ENCODE assay signal across 27 cellular contexts in genomic region chr9:114130141-114130540, GRCh38. TPM values are rescaled to one million over a fixed set of nuclear protein-coding genes. Genes with fewer than 3 reads are reported as not detected.
A peak's percentile ranks its signal among the peaks of the same experiment; 100 is the strongest.
DNase-seq lines count a peak whose midpoint lies in the region; ATAC-seq, FAIRE-seq and TF ChIP-seq lines count a peak whose summit lies in the region.
"Had no signal": no experiment of that assay in that cellular context is flagged by ENCODE, and none has a peak within 500 bp of the region (broad histone marks: within the 10 kb centered on the region; RNA-seq: fewer than 3 reads in every experiment).

No MANE protein-coding gene starts in this region.

- peak; percentile 40 for DNase-seq in chondrocyte (ENCODE audit: low spot score)
- DNase-seq in left colon = no peak
- no peak for DNase-seq in neuronal stem cell (ENCODE audit: low spot score)
- DNase-seq in small intestine = peak; percentile 24
- DNase-seq in naive thymus-derived CD4-positive, alpha-beta T cell = no peak
- DNase-seq: 8988T; ACHN; AML-193; BE2C; CD4-positive, alpha-beta T cell; CD8-positive, alpha-beta memory T cell; DMS 273 treated with DMSO at 0.1 percent for 48 hours; DMS79; EL; GDM1; GOT3; HFFc6 had no signal

- H4K91ac ChIP-seq in neuronal stem cell (ENCODE audit: low read depth, low read length, poor library complexity) = no peak overlapping the region

- ATAC-seq in left colon (peak; percentile 34), GM21576 (IDR thresholded peaks at IDR 0.05; ENCODE audit: unreplicated experiment) (no peak), GM21390 (IDR thresholded peaks at IDR 0.05; ENCODE audit: unreplicated experiment) (no peak)
- ATAC-seq in naive thymus-derived CD4-positive, alpha-beta T cell = no peak
- ATAC-seq: A549, GM12878 had no signal

- CTCF ChIA-PET in naive thymus-derived CD4-positive, alpha-beta T cell (lab: Charles Lee) = no interaction called here

- H3K4me3 Mint-ChIP-seq in chondrocyte (ENCODE audit: unreplicated experiment) = no peak overlapping the region
- no peak overlapping the region for H3K4me3 Mint-ChIP-seq in naive thymus-derived CD4-positive, alpha-beta T cell
- H3K4me3 Mint-ChIP-seq: CD14-positive monocyte; CD4-positive, alpha-beta T cell; CD8-positive, alpha-beta memory T cell; HFFc6 had no signal

- no peak overlapping the region for H2BK12ac ChIP-seq in neuronal stem cell (ENCODE audit: low read length)

- H3K36me3 Mint-ChIP-seq in chondrocyte (ENCODE audit: low read depth) = no peaks in the 10 kb centered on the region
- peaks cover 0 to 7% (median 0%) of the 10 kb centered on the region in 5 donors for H3K36me3 Mint-ChIP-seq in naive thymus-derived CD4-positive, alpha-beta T cell
- H3K36me3 Mint-ChIP-seq: CD14-positive monocyte had no signal

- H3K14ac ChIP-seq in neuronal stem cell (ENCODE audit: low read length) = peak overlapping the region; percentile 25

- H3K23ac ChIP-seq in neuronal stem cell (ENCODE audit: low read depth, low read length, poor library complexity) = no peak overlapping the region

- H3K4ac ChIP-seq in neuronal stem cell (ENCODE audit: low read length) = no peak overlapping the region

- H3K27ac ChIP-seq in neuronal stem cell (replicated peaks; ENCODE audit: low read length) = no peak overlapping the region
- no peak overlapping the region for H3K27ac ChIP-seq in small intestine (ENCODE audit: low read depth in 1 of 2, low read length in 1 of 2)
- no peak overlapping the region for H3K27ac ChIP-seq in naive thymus-derived CD4-positive, alpha-beta T cell (ENCODE audit: low read depth, low read length)
- H3K27ac ChIP-seq: A549; BLaER1 treated with 17β-estradiol and CSF1 and Interleukin-3, amounts not matched to agents 10 nM and 100 nM had no signal

- H3K79me1 ChIP-seq in neuronal stem cell (ENCODE audit: low read depth, low read length) = no peaks in the 10 kb centered on the region

- peaks cover 11% of the 10 kb centered on the region for H3K27me3 Mint-ChIP-seq in chondrocyte (ENCODE audit: low read depth)
- peaks cover 12 to 29% (median 17%) of the 10 kb centered on the region in 5 donors for H3K27me3 Mint-ChIP-seq in naive thymus-derived CD4-positive, alpha-beta T cell

- H2BK120ac ChIP-seq in neuronal stem cell (ENCODE audit: low read depth, low read length) = no peak overlapping the region

- no peak overlapping the region for H3K4me2 ChIP-seq in neuronal stem cell (ENCODE audit: insufficient read depth, low read length, poor library complexity, severe bottlenecking)
- H3K4me2 ChIP-seq: A549; BLaER1 treated with 17β-estradiol and CSF1 and Interleukin-3, amounts not matched to agents 10 nM and 100 nM had no signal

- TF ChIP-seq CTCF in chondrocyte (IDR thresholded peaks at IDR 0.05) = no peak

- H2BK15ac ChIP-seq in neuronal stem cell (ENCODE audit: low read length) = no peak overlapping the region

- no peak overlapping the region for H2AFZ ChIP-seq in neuronal stem cell (ENCODE audit: low read length)

- H2AK5ac ChIP-seq in neuronal stem cell (ENCODE audit: low read depth, low read length) = no peak overlapping the region

- H3K9me3 Mint-ChIP-seq in chondrocyte (ENCODE audit: low read depth) = peaks cover 3% of the 10 kb centered on the region
- H3K9me3 Mint-ChIP-seq in naive thymus-derived CD4-positive, alpha-beta T cell = peaks cover 0 to 17% (median 10%) of the 10 kb centered on the region in 11 donors

- intact Hi-C loops in left colon (cut with DNase I, micrococcal nuclease) = no loop called here
- intact Hi-C loops in naive thymus-derived CD4-positive, alpha-beta T cell (cut with micrococcal nuclease) = no loop called here

- no CpG with 5 or more reads among the region's 7 CpGs for WGBS in neuronal stem cell (ENCODE audit: extremely low coverage in 2 of 2, insufficient read length in 2 of 2, insufficient replicate concordance in 1 of 2), 2 donors
- 45 to 77% (median 61%) methylated on average over 7 of the region's 7 CpGs for WGBS in small intestine, 3 donors

- H4K8ac ChIP-seq in neuronal stem cell (ENCODE audit: low read depth, low read length) = no peak overlapping the region

- H3K4me1 Mint-ChIP-seq in chondrocyte (ENCODE audit: low read depth) = no peaks in the 10 kb centered on the region
- H3K4me1 Mint-ChIP-seq in naive thymus-derived CD4-positive, alpha-beta T cell = peaks cover 0 to 2% (median 0%) of the 10 kb centered on the region in 7 donors
- H3K4me1 Mint-ChIP-seq: CD8-positive, alpha-beta memory T cell had no signal

- no peak for FAIRE-seq in small intestine (lab: Jason Lieb, UNC)
- FAIRE-seq: A549, D721Med, GM12878, GM19239, H54 had no signal

- H3K9me3 ChIP-seq in neuronal stem cell (replicated peaks in 1 of 2; ENCODE audit: control insufficient read depth in 2 of 2, insufficient read depth in 1 of 2, low read depth in 1 of 2, low read length in 2 of 2) (peaks cover 2 to 3% of the 10 kb centered on the region in 2 donors), small intestine (ENCODE audit: control insufficient read depth, low read depth) (no peaks in the 10 kb centered on the region)
- H3K9me3 ChIP-seq in naive thymus-derived CD4-positive, alpha-beta T cell (ENCODE audit: control insufficient read depth in 2 of 3, low read length in 3 of 3) = peaks cover 0 to 14% (median 0%) of the 10 kb centered on the region in 3 experiments
- H3K9me3 ChIP-seq: BE2C, HAP-1 had no signal

- no peak overlapping the region for H3K27ac Mint-ChIP-seq in chondrocyte (ENCODE audit: unreplicated experiment)
- no peak overlapping the region for H3K27ac Mint-ChIP-seq in naive thymus-derived CD4-positive, alpha-beta T cell
- H3K27ac Mint-ChIP-seq: CD14-positive monocyte; CD4-positive, alpha-beta T cell; HFFc6 had no signal

- H3K4me1 ChIP-seq in neuronal stem cell (ENCODE audit: control insufficient read depth in 2 of 2, insufficient read depth in 1 of 2, low read depth in 1 of 2, low read length in 2 of 2) (no peaks in the 10 kb centered on the region), small intestine (ENCODE audit: control insufficient read depth in 2 of 2, insufficient read depth in 1 of 2, low read depth in 1 of 2, low read length in 1 of 2) (no peaks in the 10 kb centered on the region)
- H3K4me1 ChIP-seq in naive thymus-derived CD4-positive, alpha-beta T cell (ENCODE audit: control insufficient read depth in 2 of 2, insufficient read depth in 2 of 2, low read length in 2 of 2) = no peaks in the 10 kb centered on the region
- H3K4me1 ChIP-seq: A549, BE2C had no signal

- H3K9ac ChIP-seq in neuronal stem cell (ENCODE audit: low read depth, low read length, poor library complexity) = no peak overlapping the region
- H3K9ac ChIP-seq: BLaER1 treated with 17β-estradiol and CSF1 and Interleukin-3, amounts not matched to agents 10 nM and 100 nM had no signal

- H3K36me3 ChIP-seq in neuronal stem cell (replicated peaks in 1 of 2; ENCODE audit: control insufficient read depth in 2 of 2, insufficient read depth in 2 of 2, low read length in 2 of 2) (no peaks in the 10 kb centered on the region), small intestine (ENCODE audit: control insufficient read depth in 2 of 2, insufficient read depth in 2 of 2, low read length in 2 of 2) (no peaks in the 10 kb centered on the region)
- H3K36me3 ChIP-seq in naive thymus-derived CD4-positive, alpha-beta T cell (ENCODE audit: control insufficient read depth in 2 of 3, insufficient read depth in 3 of 3, low read length in 3 of 3) = no peaks in the 10 kb centered on the region
- H3K36me3 ChIP-seq: BE2C; BLaER1 treated with 17β-estradiol and CSF1 and Interleukin-3, amounts not matched to agents 10 nM and 100 nM; HAP-1 had no signal

- no peak overlapping the region for H2BK5ac ChIP-seq in neuronal stem cell (ENCODE audit: low read length)

- POLR2A ChIA-PET in naive thymus-derived CD4-positive, alpha-beta T cell (lab: Charles Lee) = no interaction called here

- H3K18ac ChIP-seq in neuronal stem cell (ENCODE audit: low read length) = no peak overlapping the region

- H3K4me3 ChIP-seq in neuronal stem cell (ENCODE audit: low read length in 2 of 2) = no peak overlapping the region
- H3K4me3 ChIP-seq in small intestine (ENCODE audit: low read depth in 1 of 2, low read length in 2 of 2) = no peak overlapping the region
- H3K4me3 ChIP-seq in naive thymus-derived CD4-positive, alpha-beta T cell (ENCODE audit: low read length) = no peak overlapping the region
- H3K4me3 ChIP-seq: A549; BLaER1 treated with 17β-estradiol and CSF1 and Interleukin-3, amounts not matched to agents 10 nM and 100 nM; GM12878; HAP-1 had no signal

- peaks cover 0 to 41% (median 0%) of the 10 kb centered on the region in 3 experiments for H3K27me3 ChIP-seq in neuronal stem cell (ENCODE audit: control insufficient read depth in 3 of 3, insufficient read depth in 3 of 3, low read depth in 1 of 3, low read length in 3 of 3)
- H3K27me3 ChIP-seq in small intestine (ENCODE audit: control insufficient read depth in 2 of 2, insufficient read depth in 2 of 2, low read length in 2 of 2) = peaks cover 0 to 4% of the 10 kb centered on the region in 2 donors
- H3K27me3 ChIP-seq in naive thymus-derived CD4-positive, alpha-beta T cell (ENCODE audit: control insufficient read depth in 2 of 2, insufficient read depth in 2 of 2, low read length in 2 of 2) = no peaks in the 10 kb centered on the region
- H3K27me3 ChIP-seq: BE2C; BLaER1 treated with 17β-estradiol and CSF1 and Interleukin-3, amounts not matched to agents 10 nM and 100 nM had no signal

RNA-seq across cellular contexts. Expression of gene COL27A1, which starts 25.2 kb away (rescaled TPM):
- 45.9 to 52.9 TPM (median 48.5 TPM) in 3 replicates for total RNA-seq in chondrocyte
- 1 to 10 TPM; 2.7 to 3.7 TPM for total RNA-seq in left colon
- polyA plus RNA-seq in neuronal stem cell (2013, experiment 1 of 2) = 11.1 TPM
- 11.1 TPM for polyA plus RNA-seq in neuronal stem cell (2013, experiment 2 of 2)
- 1 to 10 TPM in 2 of 3 donors, under 1 TPM in 1; 0.45 to 2.4 (median 1.1) TPM for polyA plus RNA-seq in small intestine
- total RNA-seq in naive thymus-derived CD4-positive, alpha-beta T cell = 1 to 10 TPM; 1.2 to 2.4 (median 1.9) TPM
- polyA plus RNA-seq in naive thymus-derived CD4-positive, alpha-beta T cell = not detected
- polyA plus RNA-seq: CD14-positive monocyte; CD8-positive, alpha-beta memory T cell; GM12878 had no signal

RNA-seq across cellular contexts. Expression of gene KIF12, which starts 31.0 kb away (rescaled TPM):
- total RNA-seq in chondrocyte = 0.39 to 1.4 TPM (median 0.70 TPM) in 3 replicates
- 10 to 100 TPM; 19.5 to 27.9 TPM for total RNA-seq in left colon
- polyA plus RNA-seq in neuronal stem cell (2013, experiment 1 of 2) = 0.18 TPM
- 0.22 TPM for polyA plus RNA-seq in neuronal stem cell (2013, experiment 2 of 2)
- 100 to 1,000 TPM in 1 of 3 donors, 10 to 100 TPM in 2; 14.3 to 149 (median 61.3) TPM for polyA plus RNA-seq in small intestine
- total RNA-seq in naive thymus-derived CD4-positive, alpha-beta T cell = not detected
- polyA plus RNA-seq in naive thymus-derived CD4-positive, alpha-beta T cell = not detected
- total RNA-seq: CD4-positive, alpha-beta T cell; CD8-positive, alpha-beta memory T cell; GM12878; HFFc6 had no signal
- polyA plus RNA-seq: CD14-positive monocyte; CD8-positive, alpha-beta memory T cell; GM12878 had no signal

RNA-seq across cellular contexts. Expression of gene AMBP, which starts 52.0 kb away (rescaled TPM):
- total RNA-seq in chondrocyte (not detected in 3 replicates), left colon (under 1 TPM; 0.39 to 0.64 TPM)
- 0.06 TPM for polyA plus RNA-seq in neuronal stem cell (2013, experiment 1 of 2)
- 0.11 TPM for polyA plus RNA-seq in neuronal stem cell (2013, experiment 2 of 2)
- 1 to 10 TPM in 2 of 3 donors, under 1 TPM in 1; 0.81 to 1.8 (median 1.8) TPM for polyA plus RNA-seq in small intestine
- total RNA-seq in naive thymus-derived CD4-positive, alpha-beta T cell = not detected
- polyA plus RNA-seq in naive thymus-derived CD4-positive, alpha-beta T cell = not detected
- total RNA-seq: CD4-positive, alpha-beta T cell; CD8-positive, alpha-beta memory T cell; HFFc6 had no signal
- polyA plus RNA-seq: CD14-positive monocyte; CD8-positive, alpha-beta memory T cell had no signal

Comparison
In these comparisons a context has a peak if more than half of its experiments do, and no peak if none do; other contexts are left out.
1. DNase-seq: peak in chondrocyte (single experiment) and small intestine (single experiment); none in left colon (0 of 2), neuronal stem cell (single experiment) and naive thymus-derived CD4-positive, alpha-beta T cell (0 of 9).